ENCODE assay signal across 10 cellular contexts in genomic region chr5:172002310-172002709, GRCh38. TPM values are rescaled to one million over a fixed set of nuclear protein-coding genes. Genes with fewer than 3 reads are reported as not detected.
DNase-seq lines count a peak whose midpoint lies in the region; ATAC-seq and TF ChIP-seq lines count a peak whose summit lies in the region.
"Had no signal": no experiment of that assay in that cellular context is flagged by ENCODE, and none has a peak within 500 bp of the region (broad histone marks: within the 10 kb centered on the region; RNA-seq: fewer than 3 reads in every experiment).

No MANE protein-coding gene starts in this region.

- H2AFZ ChIP-seq in OCI-LY3 (ENCODE audit: low read depth, low read length), result no peak overlapping the region

- DNase-seq in cardiac muscle cell (ENCODE audit: low read depth in 1 of 2, low spot score in 1 of 2) (peak; percentile 17 to 41), Right ventricle myocardium superior (no peak), fibroblast of mammary gland (ENCODE audit: low read depth) (peak; percentile 37), type B pancreatic cell (ENCODE audit: extremely low spot score, unreplicated experiment) (no peak), NCI-H2196 (lab: John Stamatoyannopoulos, UW; ENCODE audit: unreplicated experiment) (no peak), occipital lobe (lab: John Stamatoyannopoulos, UW) (no peak)

- H3K27me3 Mint-ChIP-seq in type B pancreatic cell, result no peaks in the 10 kb centered on the region

- TF ChIP-seq CTCF in cardiac muscle cell (IDR thresholded peaks at IDR 0.05; ENCODE audit: low read depth, low read length) (peak; percentile 49), OCI-LY3 (IDR thresholded peaks at IDR 0.05; ENCODE audit: low read depth, low read length) (peak; percentile 56), fibroblast of mammary gland (conservative IDR thresholded peaks at IDR 0.05; ENCODE audit: control insufficient read depth, insufficient read depth, low read depth, low read length) (peak; percentile 54), type B pancreatic cell (conservative IDR thresholded peaks at IDR 0.05) (peak; percentile 67)

- peaks cover 7% of the 10 kb centered on the region for H3K36me3 Mint-ChIP-seq in type B pancreatic cell

- H3K9me3 ChIP-seq in cardiac muscle cell (ENCODE audit: low read depth) (no peaks in the 10 kb centered on the region), OCI-LY3 (ENCODE audit: insufficient read depth, low read length) (no peaks in the 10 kb centered on the region)
- H3K9me3 ChIP-seq: gastroesophageal sphincter had no signal

- peaks cover 42% of the 10 kb centered on the region for H3K4me1 ChIP-seq in cardiac muscle cell (ENCODE audit: low read depth)
- H3K4me1 ChIP-seq in OCI-LY3 (ENCODE audit: low read length), result peaks cover 56% of the 10 kb centered on the region

- H3K36me3 ChIP-seq in cardiac muscle cell, result no peaks in the 10 kb centered on the region
- H3K36me3 ChIP-seq in OCI-LY3 (replicated peaks; ENCODE audit: low read depth, low read length), result peaks cover 24% of the 10 kb centered on the region
- H3K36me3 ChIP-seq: gastroesophageal sphincter had no signal

- peaks cover 48% of the 10 kb centered on the region for H3K4me1 Mint-ChIP-seq in type B pancreatic cell (ENCODE audit: unreplicated experiment)

- peaks cover 94% of the 10 kb centered on the region for H3K79me2 ChIP-seq in OCI-LY3 (ENCODE audit: low read length)

- H4K20me1 ChIP-seq in OCI-LY3 (ENCODE audit: insufficient read depth, low read length), result peaks cover 75% of the 10 kb centered on the region

- H3K4me3 ChIP-seq in cardiac muscle cell, result no peak overlapping the region
- no peak overlapping the region for H3K4me3 ChIP-seq in OCI-LY3 (ENCODE audit: low read length)
- no peak overlapping the region for H3K4me3 ChIP-seq in fibroblast of mammary gland (ENCODE audit: control insufficient read depth, low read depth, low read length)
- H3K4me3 ChIP-seq: gastroesophageal sphincter had no signal

- 0 out of 2 replicates have a peak overlapping the region, but pooled peaks have one; percentile 90 for H3K4me2 ChIP-seq in OCI-LY3 (ENCODE audit: low read length)

- no peaks in the 10 kb centered on the region for H3K9me3 Mint-ChIP-seq in type B pancreatic cell

- ATAC-seq in Right ventricle myocardium superior (ENCODE audit: poor library complexity) (no peak), esophagus mucosa (no peak)
- ATAC-seq: activated CD4-positive, CD25-positive, alpha-beta regulatory T cell treated with anti-CD3 and anti-CD28 coated beads, Interleukin-2, amount 50 U/mL, for 24 hours; gastroesophageal sphincter had no signal

- intact Hi-C loops in Right ventricle myocardium superior (cut with DNase I), result no loop called here

- H3K27ac ChIP-seq in cardiac muscle cell (no peak overlapping the region), OCI-LY3 (ENCODE audit: low read length) (no peak overlapping the region)

- H3K27ac Mint-ChIP-seq in type B pancreatic cell, result no peak overlapping the region

- no peak overlapping the region for H3K9ac ChIP-seq in OCI-LY3 (ENCODE audit: low read length)

- no peaks in the 10 kb centered on the region for H3K27me3 ChIP-seq in cardiac muscle cell
- H3K27me3 ChIP-seq in OCI-LY3 (ENCODE audit: low read depth, low read length), result no peaks in the 10 kb centered on the region
- H3K27me3 ChIP-seq: gastroesophageal sphincter had no signal

- peak overlapping the region; percentile 51 for H3K4me3 Mint-ChIP-seq in type B pancreatic cell

RNA-seq across cellular contexts. Expression of gene FBXW11, which starts 4.1 kb away (rescaled TPM):
- total RNA-seq in cardiac muscle cell, result 78.9 and 98.0 TPM in 2 replicates
- 59.0 and 82.3 TPM in 2 replicates for polyA plus RNA-seq in cardiac muscle cell
- 59.3 TPM for total RNA-seq in Right ventricle myocardium superior
- total RNA-seq in type B pancreatic cell (ENCODE audit: low replicate concordance), result 50.2 and 52.5 TPM in 2 replicates
- total RNA-seq in esophagus mucosa, result 45.9 TPM
- total RNA-seq in occipital lobe, result 162 TPM

Comparison
In these comparisons a context has a peak if more than half of its experiments do, and no peak if none do; other contexts are left out.
1. DNase-seq: peak in cardiac muscle cell (2 of 2) and fibroblast of mammary gland (single experiment); none in Right ventricle myocardium superior (single experiment), type B pancreatic cell (single experiment), NCI-H2196 (single experiment) and occipital lobe (single experiment).
2. Peak in every context shown above with its lines, with median percentiles within 50 percentile points of each other: CTCF ChIP-seq.